Comparison of ENCODE assay signal across 28 cellular contexts in genomic region chr16:51624083-51624775, GRCh38.
DNase-seq lines count a peak whose midpoint lies in the region; TF ChIP-seq lines count a peak whose summit lies in the region.
"Had no signal": no experiment of that assay in that cellular context is flagged by ENCODE, and none has a peak within 500 bp of the region (broad histone marks: within the 10 kb centered on the region; RNA-seq: fewer than 3 reads in every experiment).

No MANE protein-coding gene starts in this region.

- H3K36me3 Mint-ChIP-seq in T-helper 2 cell treated with Interferon-gamma antibody and Interleukin-4, amounts not matched to agents 5 μg/mL and 100 μg/mL, for 36 hours (ENCODE audit: low read depth), result no peaks in the 10 kb centered on the region
- H3K36me3 Mint-ChIP-seq: activated naive CD4-positive, alpha-beta T cell treated with anti-CD3 and anti-CD28 coated beads, Interleukin-2, amount 50 U/mL, for 24 hours; natural killer cell had no signal

- TF ChIP-seq CTCF in prostate gland (IDR thresholded peaks at IDR 0.05), result no peak
- no peak for TF ChIP-seq CTCF in sigmoid colon (IDR thresholded peaks at IDR 0.05)

- H2AFZ ChIP-seq in ACC112 (ENCODE audit: low read length, unreplicated experiment), result peak overlapping the region; percentile 24

- no peaks in the 10 kb centered on the region for H3K4me1 ChIP-seq in ACC112 (ENCODE audit: control insufficient read depth, insufficient read depth, low read length, unreplicated experiment)
- H3K4me1 ChIP-seq in prostate gland (replicated peaks), result no peaks in the 10 kb centered on the region
- no peaks in the 10 kb centered on the region for H3K4me1 ChIP-seq in sigmoid colon
- H3K4me1 ChIP-seq: Caco-2, esophagus muscularis mucosa, left ventricle myocardium inferior, Peyer's patch, transverse colon had no signal

- no peaks in the 10 kb centered on the region for H3K4me1 Mint-ChIP-seq in T-helper 2 cell treated with Interferon-gamma antibody and Interleukin-4, amounts not matched to agents 5 μg/mL and 100 μg/mL, for 36 hours (ENCODE audit: low read depth)
- H3K4me1 Mint-ChIP-seq: activated naive CD4-positive, alpha-beta T cell treated with anti-CD3 and anti-CD28 coated beads, Interleukin-2, amount 50 U/mL, for 24 hours; natural killer cell had no signal

- 60% methylated on average over 7 of the region's 7 CpGs for WGBS in prostate gland
- 46 to 69% methylated on average over 7 of the region's 7 CpGs for WGBS in sigmoid colon, 2 donors

- no peak for TF ChIP-seq EP300 in sigmoid colon (IDR thresholded peaks at IDR 0.05)

- peaks cover 41% of the 10 kb centered on the region for H3K9me3 Mint-ChIP-seq in T-helper 2 cell treated with Interferon-gamma antibody and Interleukin-4, amounts not matched to agents 5 μg/mL and 100 μg/mL, for 36 hours
- H3K9me3 Mint-ChIP-seq: activated naive CD4-positive, alpha-beta T cell treated with anti-CD3 and anti-CD28 coated beads, Interleukin-2, amount 50 U/mL, for 24 hours had no signal

- TF ChIP-seq POLR2A in prostate gland (IDR thresholded peaks at IDR 0.05) (no peak), sigmoid colon (IDR thresholded peaks at IDR 0.05) (no peak)

- H3K4me3 ChIP-seq in ACC112 (ENCODE audit: low read depth, low read length) (no peak overlapping the region), prostate gland (no peak overlapping the region), sigmoid colon (no peak overlapping the region)
- H3K4me3 ChIP-seq: coronary artery, esophagus muscularis mucosa, left ventricle myocardium inferior, ovary, Peyer's patch, transverse colon had no signal

- H3K79me2 ChIP-seq in ACC112 (ENCODE audit: control insufficient read depth, insufficient read depth, low read length, unreplicated experiment), result no peaks in the 10 kb centered on the region

- H3K27ac ChIP-seq in ACC112 (ENCODE audit: low read depth, low read length), result no peak overlapping the region
- no peak overlapping the region for H3K27ac ChIP-seq in prostate gland
- no peak overlapping the region for H3K27ac ChIP-seq in sigmoid colon
- H3K27ac ChIP-seq: C4-2B, coronary artery, esophagus muscularis mucosa, left ventricle myocardium inferior, ovary, Peyer's patch, transverse colon had no signal

- H3K27me3 ChIP-seq in ACC112 (ENCODE audit: insufficient read depth, low read length), result no peaks in the 10 kb centered on the region
- no peaks in the 10 kb centered on the region for H3K27me3 ChIP-seq in prostate gland (replicated peaks; ENCODE audit: insufficient read depth)
- H3K27me3 ChIP-seq in sigmoid colon, result no peaks in the 10 kb centered on the region
- H3K27me3 ChIP-seq: ovary, Peyer's patch, transverse colon had no signal

- no peak overlapping the region for H3K4me3 Mint-ChIP-seq in T-helper 2 cell treated with Interferon-gamma antibody and Interleukin-4, amounts not matched to agents 5 μg/mL and 100 μg/mL, for 36 hours
- H3K4me3 Mint-ChIP-seq: activated CD8-positive, alpha-beta T cell treated with anti-CD3 and anti-CD28 coated beads, Interleukin-2, amount 10 ng/mL, durations not matched to agents 7 days and 5 days; activated naive CD4-positive, alpha-beta T cell treated with anti-CD3 and anti-CD28 coated beads, Interleukin-2, amount 50 U/mL, for 24 hours; effector memory CD8-positive, alpha-beta T cell; natural killer cell; T-helper 1 cell treated with Interleukin-12 subunit alpha and Interleukin-12 subunit beta and Interleukin-4 antibody, amounts not matched to agents 30 μg/mL and 1 μg/mL, for 36 hours had no signal

- intact Hi-C loops in prostate gland (cut with DNase I) (no loop called here), sigmoid colon (cut with DNase I) (no loop called here)

- H3K27ac Mint-ChIP-seq in T-helper 2 cell treated with Interferon-gamma antibody and Interleukin-4, amounts not matched to agents 5 μg/mL and 100 μg/mL, for 36 hours, result no peak overlapping the region
- H3K27ac Mint-ChIP-seq: activated CD8-positive, alpha-beta T cell treated with anti-CD3 and anti-CD28 coated beads, Interleukin-2, amount 10 ng/mL, durations not matched to agents 7 days and 5 days; activated naive CD4-positive, alpha-beta T cell treated with anti-CD3 and anti-CD28 coated beads, Interleukin-2, amount 50 U/mL, for 24 hours; activated T-helper 2 cell treated with anti-CD3 and anti-CD28 coated beads, Interferon-gamma antibody, Interleukin-2, Interleukin-4, amounts not matched to agents 10 μg/mL and 5 μg/mL and 100 μg/mL, durations not matched to agents 14 hours and 24 hours and 36 hours; effector memory CD8-positive, alpha-beta T cell; natural killer cell; T-helper 1 cell treated with Interleukin-12 subunit alpha and Interleukin-12 subunit beta and Interleukin-4 antibody, amounts not matched to agents 30 μg/mL and 1 μg/mL, for 36 hours had no signal

- H3K27me3 Mint-ChIP-seq in T-helper 2 cell treated with Interferon-gamma antibody and Interleukin-4, amounts not matched to agents 5 μg/mL and 100 μg/mL, for 36 hours (ENCODE audit: low read depth), result no peaks in the 10 kb centered on the region
- H3K27me3 Mint-ChIP-seq: activated naive CD4-positive, alpha-beta T cell treated with anti-CD3 and anti-CD28 coated beads, Interleukin-2, amount 50 U/mL, for 24 hours; effector memory CD8-positive, alpha-beta T cell had no signal

- no peaks in the 10 kb centered on the region for H3K36me3 ChIP-seq in ACC112 (ENCODE audit: insufficient read depth, low read length)
- no peaks in the 10 kb centered on the region for H3K36me3 ChIP-seq in prostate gland
- no peaks in the 10 kb centered on the region for H3K36me3 ChIP-seq in sigmoid colon
- H3K36me3 ChIP-seq: esophagus muscularis mucosa, left ventricle myocardium inferior, ovary, Peyer's patch, transverse colon had no signal

- H3K9me3 ChIP-seq in prostate gland (no peaks in the 10 kb centered on the region), sigmoid colon (no peaks in the 10 kb centered on the region)
- H3K9me3 ChIP-seq: Caco-2, esophagus muscularis mucosa, left ventricle myocardium inferior, ovary, Peyer's patch, transverse colon had no signal

- DNase-seq in HT1080 (ENCODE audit: low read depth), result peak; percentile 67
- DNase-seq in amniotic stem cell (lab: John Stamatoyannopoulos, UW), result peak; percentile 5
- DNase-seq in kidney tubule cell (ENCODE audit: low spot score), result peak; percentile 28
- no peak for DNase-seq in NCI-H226
- DNase-seq in prostate gland (ENCODE audit: low spot score), result no peak
- DNase-seq in T-helper 2 cell treated with Interferon-gamma antibody and Interleukin-4, amounts not matched to agents 5 μg/mL and 100 μg/mL, for 36 hours (ENCODE audit: low spot score), result no peak
- no peak for DNase-seq in sigmoid colon
- DNase-seq: activated CD4-positive, alpha-beta T cell treated with anti-CD3 and anti-CD28 coated beads for 1 hour; activated CD8-positive, alpha-beta T cell treated with anti-CD3 and anti-CD28 coated beads, Interleukin-2, amount 10 ng/mL, durations not matched to agents 7 days and 5 days; anterior cingulate cortex; Caco-2; effector memory CD8-positive, alpha-beta T cell; left ventricle myocardium inferior; natural killer cell; NCI-H1092 treated with DMSO at 0.1 percent for 48 hours; NCI-H1930; NCI-H526 treated with DMSO at 0.1 percent for 48 hours; ovary; Peyer's patch; retina; transverse colon had no signal

Comparison
In these comparisons a context has a peak if more than half of its experiments do, and no peak if none do; other contexts are left out.
1. DNase-seq: peak in HT1080 (single experiment), amniotic stem cell (single experiment) and kidney tubule cell (single experiment); none in NCI-H226 (single experiment), prostate gland (single experiment), T-helper 2 cell treated with Interferon-gamma antibody and Interleukin-4, amounts not matched to agents 5 μg/mL and 100 μg/mL, for 36 hours (single experiment) and sigmoid colon (single experiment).